8 cellular contexts compared by ENCODE assay signal in the genomic region with DNA sequence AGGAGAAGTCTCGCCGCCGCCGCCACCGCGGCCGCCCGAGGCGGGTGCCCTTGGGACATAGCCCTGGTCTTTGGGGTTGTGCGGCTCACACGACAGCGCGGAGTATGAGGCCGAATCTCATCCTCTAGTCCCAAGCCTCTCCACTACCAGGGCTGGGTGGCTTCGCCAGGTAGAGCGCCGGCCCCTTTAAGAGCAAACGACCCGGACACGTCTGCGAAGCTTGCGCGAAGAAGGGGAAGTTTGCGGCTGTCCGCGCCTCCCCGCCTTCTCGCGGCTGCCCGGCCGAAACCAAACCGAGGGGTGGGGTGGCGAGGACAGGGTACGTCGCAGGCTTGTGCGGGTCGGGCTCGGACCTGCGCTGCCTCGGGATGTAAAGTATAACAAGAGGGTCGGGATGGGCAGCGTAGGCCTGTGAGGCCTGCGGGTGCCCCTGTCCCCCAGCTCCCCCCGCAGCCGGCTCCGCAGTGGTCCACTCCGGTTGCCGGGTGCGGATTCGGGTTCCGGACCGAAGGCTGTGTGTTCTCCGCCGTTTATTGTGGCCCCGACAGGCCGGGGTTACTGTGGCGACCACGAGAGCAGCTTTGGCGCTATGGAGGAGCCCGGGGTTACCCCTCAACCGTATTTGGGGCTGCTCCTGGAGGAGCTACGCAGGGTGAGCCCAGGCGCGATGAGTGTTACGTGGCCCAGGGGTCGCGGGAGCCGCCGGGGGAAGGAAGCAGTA. TPM values are rescaled to one million over a fixed set of nuclear protein-coding genes. Genes with fewer than 3 reads are reported as not detected.
A peak's percentile ranks its signal among the peaks of the same experiment; 100 is the strongest.
DNase-seq lines count a peak whose midpoint lies in the region; ATAC-seq lines count a peak whose summit lies in the region.

No MANE protein-coding gene starts in this region.

- ATAC-seq in GM19438 (IDR thresholded peaks at IDR 0.05; ENCODE audit: low read depth, unreplicated experiment) = peak; percentile 85
- peak; percentile 61 for ATAC-seq in HG03565 (IDR thresholded peaks at IDR 0.05; ENCODE audit: unreplicated experiment)
- ATAC-seq in activated CD8-positive, alpha-beta memory T cell treated with anti-CD3 and anti-CD28 coated beads, Interleukin-2, amount 10 ng/mL, durations not matched to agents 7 days and 5 days = peak; percentile 87

- peaks cover 32% of the 10 kb centered on the region for H3K36me3 Mint-ChIP-seq in activated CD8-positive, alpha-beta memory T cell treated with anti-CD3 and anti-CD28 coated beads, Interleukin-2, amount 10 ng/mL, durations not matched to agents 7 days and 5 days

- no peaks in the 10 kb centered on the region for H3K27me3 ChIP-seq in endocrine pancreas (ENCODE audit: control insufficient read depth, insufficient read depth, low read length)

- H3K4me1 Mint-ChIP-seq in activated CD8-positive, alpha-beta memory T cell treated with anti-CD3 and anti-CD28 coated beads, Interleukin-2, amount 10 ng/mL, durations not matched to agents 7 days and 5 days = peaks cover 37% of the 10 kb centered on the region

- DNase-seq in COLO668 (lab: John Stamatoyannopoulos, UW; ENCODE audit: unreplicated experiment) (peak; percentile 89), NOMO-1 treated with DMSO at 0.1 percent for 48 hours (lab: John Stamatoyannopoulos, UW; ENCODE audit: unreplicated experiment) (peak; percentile 81)
- peak; percentile 86 for DNase-seq in activated CD8-positive, alpha-beta memory T cell treated with anti-CD3 and anti-CD28 coated beads, Interleukin-2, amount 10 ng/mL, durations not matched to agents 7 days and 5 days
- DNase-seq in stimulated activated CD8-positive, alpha-beta memory T cell treated with anti-CD3 and anti-CD28 coated beads, Interleukin-15, amount 100 ng/mL, for 4 hours (ENCODE audit: low read depth in 2 of 2) = peak; percentile 60 to 63

- H3K4me3 Mint-ChIP-seq in activated CD8-positive, alpha-beta memory T cell treated with anti-CD3 and anti-CD28 coated beads, Interleukin-2, amount 10 ng/mL, durations not matched to agents 7 days and 5 days = peak overlapping the region; percentile 76

- H3K4me3 ChIP-seq in endocrine pancreas (ENCODE audit: control insufficient read depth, insufficient read depth, low read length) (peak overlapping the region; percentile 99), mesodermal cell (ENCODE audit: extremely low read depth, insufficient read depth, low read length, poor library complexity, severe bottlenecking) (peak overlapping the region; percentile 78)

- H3K9me3 ChIP-seq in endocrine pancreas (ENCODE audit: control insufficient read depth, low read length) = no peaks in the 10 kb centered on the region
- H3K9me3 ChIP-seq in mesodermal cell (ENCODE audit: control insufficient read depth, low read length) = peaks cover 9% of the 10 kb centered on the region

- peaks cover 9% of the 10 kb centered on the region for H3K9me3 Mint-ChIP-seq in activated CD8-positive, alpha-beta memory T cell treated with anti-CD3 and anti-CD28 coated beads, Interleukin-2, amount 10 ng/mL, durations not matched to agents 7 days and 5 days (ENCODE audit: low read depth)

- H3K4me1 ChIP-seq in endocrine pancreas (ENCODE audit: control insufficient read depth, insufficient read depth, low read length) = peaks cover 19% of the 10 kb centered on the region
- H3K4me1 ChIP-seq in mesodermal cell (ENCODE audit: control insufficient read depth, insufficient read depth, low read length, poor library complexity, severe bottlenecking) = peaks cover 4% of the 10 kb centered on the region

- H3K9ac ChIP-seq in endocrine pancreas (ENCODE audit: control insufficient read depth, insufficient read depth, low read length) = peak overlapping the region; percentile 90

- peak overlapping the region; percentile 86 for H3K27ac Mint-ChIP-seq in activated CD8-positive, alpha-beta memory T cell treated with anti-CD3 and anti-CD28 coated beads, Interleukin-2, amount 10 ng/mL, durations not matched to agents 7 days and 5 days

- 0% methylated on average over 50 to 66 of the region's 69 CpGs for WGBS in mesodermal cell (ENCODE audit: insufficient coverage in 2 of 2), 2 experiments

- no peaks in the 10 kb centered on the region for H3K36me3 ChIP-seq in endocrine pancreas (ENCODE audit: control insufficient read depth, insufficient read depth, low read length)
- H3K36me3 ChIP-seq in mesodermal cell (ENCODE audit: control insufficient read depth, insufficient read depth, low read length) = no peaks in the 10 kb centered on the region

- CTCF ChIA-PET in activated CD8-positive, alpha-beta memory T cell treated with anti-CD3 and anti-CD28 coated beads, Interleukin-2, amount 10 ng/mL, durations not matched to agents 7 days and 5 days (lab: Charles Lee) = interaction anchor here (0.6 to 2.3 kb wide), 10 partner anchors 27 to 165 kb away, joined by 3 to 15 read pairs (median 4); a partner anchor contains a TSS

- H3K27me3 Mint-ChIP-seq in activated CD8-positive, alpha-beta memory T cell treated with anti-CD3 and anti-CD28 coated beads, Interleukin-2, amount 10 ng/mL, durations not matched to agents 7 days and 5 days = no peaks in the 10 kb centered on the region

- peak overlapping the region; percentile 98 for H3K27ac ChIP-seq in mesodermal cell (ENCODE audit: low read depth, low read length, severe bottlenecking)

RNA-seq across cellular contexts. Expression of a gene that starts 33.3 kb away (rescaled TPM):
- total RNA-seq in activated CD8-positive, alpha-beta memory T cell treated with anti-CD3 and anti-CD28 coated beads, Interleukin-2, amount 10 ng/mL, durations not matched to agents 7 days and 5 days = 10 to 100 TPM; 25.6 to 26.9 TPM
- 13.2 TPM for polyA plus RNA-seq in mesodermal cell (2013, experiment 1 of 2)
- 17.3 TPM for polyA plus RNA-seq in mesodermal cell (2013, experiment 2 of 2)

Comparison
In these comparisons a context has a peak if more than half of its experiments do, and no peak if none do; other contexts are left out.
1. Peak in every context shown above with its lines: DNase-seq, ATAC-seq, H3K4me3 ChIP-seq and H3K27ac ChIP-seq.